In the genomic region with DNA sequence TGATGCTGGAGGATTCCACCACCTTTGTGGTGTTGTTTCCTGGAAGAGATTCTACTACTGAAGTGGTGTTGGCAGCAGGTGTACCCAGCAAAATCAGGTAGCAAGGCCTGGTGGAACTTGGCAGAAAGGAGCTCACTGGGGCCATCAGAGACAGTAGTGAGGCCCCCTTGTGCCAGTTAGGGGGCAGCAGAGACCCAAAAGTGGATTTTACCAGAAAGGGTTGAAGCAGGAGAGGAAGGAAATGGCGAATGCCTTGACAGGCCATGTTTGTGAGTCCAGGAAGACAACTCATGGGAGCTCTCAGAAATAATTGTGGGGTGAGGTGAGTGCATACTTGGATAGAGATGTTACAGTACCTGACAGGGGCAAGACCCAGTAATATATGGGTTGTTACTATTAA, we compare ENCODE assay signal across 10 cellular contexts.
DNase-seq lines count a peak whose midpoint lies in the region; ATAC-seq and TF ChIP-seq lines count a peak whose summit lies in the region.
"Had no signal": no experiment of that assay in that cellular context is flagged by ENCODE, and none has a peak within 500 bp of the region (broad histone marks: within the 10 kb centered on the region; RNA-seq: fewer than 3 reads in every experiment).

No MANE protein-coding gene starts in this region.

- H3K27ac Mint-ChIP-seq in activated naive CD8-positive, alpha-beta T cell treated with anti-CD3 and anti-CD28 coated beads for 36 hours, result no peak overlapping the region
- H3K27ac Mint-ChIP-seq in activated naive CD8-positive, alpha-beta T cell treated with anti-CD3 and anti-CD28 coated beads, Interleukin-2, amount 50 U/mL, for 24 hours, result no peak overlapping the region
- H3K27ac Mint-ChIP-seq in stimulated activated memory B cell treated with anti-CD40 and anti-IgM and Interleukin-4, amounts not matched to agents 10 μg/mL and 1 μg/mL and 100 μg/mL, for 72 hours, result peak overlapping the region; percentile 2

- H3K79me2 ChIP-seq in Loucy (ENCODE audit: insufficient read depth, low read length), result peaks cover 6% of the 10 kb centered on the region

- peaks cover 16% of the 10 kb centered on the region for H3K36me3 Mint-ChIP-seq in activated naive CD8-positive, alpha-beta T cell treated with anti-CD3 and anti-CD28 coated beads for 36 hours
- peaks cover 6% of the 10 kb centered on the region for H3K36me3 Mint-ChIP-seq in activated naive CD8-positive, alpha-beta T cell treated with anti-CD3 and anti-CD28 coated beads, Interleukin-2, amount 50 U/mL, for 24 hours (ENCODE audit: low read depth)
- H3K36me3 Mint-ChIP-seq in stimulated activated memory B cell treated with anti-CD40 and anti-IgM and Interleukin-4, amounts not matched to agents 10 μg/mL and 1 μg/mL and 100 μg/mL, for 72 hours, result peaks cover 25% of the 10 kb centered on the region

- H3K9me3 ChIP-seq in Loucy (ENCODE audit: insufficient read depth, low read depth, low read length), result peaks cover 5% of the 10 kb centered on the region; the same call in 1 of the 2 replicates

- no peaks in the 10 kb centered on the region for H3K27me3 ChIP-seq in Loucy (ENCODE audit: insufficient read depth, low read length, poor library complexity, severe bottlenecking)
- H3K27me3 ChIP-seq in brain microvascular endothelial cell (replicated peaks), result no peaks in the 10 kb centered on the region

- no peaks in the 10 kb centered on the region for H3K9me2 ChIP-seq in Loucy (replicated peaks; ENCODE audit: low read depth, low read length)

- no peaks in the 10 kb centered on the region for H3K36me3 ChIP-seq in Loucy (ENCODE audit: insufficient read depth, low read length)
- H3K36me3 ChIP-seq in brain microvascular endothelial cell (replicated peaks), result no peaks in the 10 kb centered on the region

- no peak overlapping the region for H3K4me3 Mint-ChIP-seq in activated naive CD8-positive, alpha-beta T cell treated with anti-CD3 and anti-CD28 coated beads for 36 hours
- H3K4me3 Mint-ChIP-seq in activated naive CD8-positive, alpha-beta T cell treated with anti-CD3 and anti-CD28 coated beads, Interleukin-2, amount 50 U/mL, for 24 hours, result no peak overlapping the region
- H3K4me3 Mint-ChIP-seq in stimulated activated memory B cell treated with anti-CD40 and anti-IgM and Interleukin-4, amounts not matched to agents 10 μg/mL and 1 μg/mL and 100 μg/mL, for 72 hours, result no peak overlapping the region
- H3K4me3 Mint-ChIP-seq: naive thymus-derived CD4-positive, alpha-beta T cell had no signal

- H3K4me3 ChIP-seq in Loucy (ENCODE audit: low read length, poor library complexity, severe bottlenecking) (peak overlapping the region; percentile 2), brain microvascular endothelial cell (ENCODE audit: low read depth, low read length) (no peak overlapping the region)

- H3K9me3 Mint-ChIP-seq in activated naive CD8-positive, alpha-beta T cell treated with anti-CD3 and anti-CD28 coated beads for 36 hours, result peaks cover 6% of the 10 kb centered on the region
- H3K9me3 Mint-ChIP-seq in activated naive CD8-positive, alpha-beta T cell treated with anti-CD3 and anti-CD28 coated beads, Interleukin-2, amount 50 U/mL, for 24 hours, result no peaks in the 10 kb centered on the region
- H3K9me3 Mint-ChIP-seq in stimulated activated memory B cell treated with anti-CD40 and anti-IgM and Interleukin-4, amounts not matched to agents 10 μg/mL and 1 μg/mL and 100 μg/mL, for 72 hours, result peaks cover 9% of the 10 kb centered on the region

- peak; percentile 81 for TF ChIP-seq CTCF in Loucy (conservative IDR thresholded peaks at IDR 0.05; ENCODE audit: low read length)
- TF ChIP-seq CTCF in brain microvascular endothelial cell (IDR thresholded peaks at IDR 0.05; ENCODE audit: low read depth, low read length, missing control alignments), result peak; percentile 28

- H3F3A ChIP-seq in Loucy (ENCODE audit: low read depth), result peaks cover 11% of the 10 kb centered on the region

- no peaks in the 10 kb centered on the region for H3K27me3 Mint-ChIP-seq in activated naive CD8-positive, alpha-beta T cell treated with anti-CD3 and anti-CD28 coated beads for 36 hours
- no peaks in the 10 kb centered on the region for H3K27me3 Mint-ChIP-seq in activated naive CD8-positive, alpha-beta T cell treated with anti-CD3 and anti-CD28 coated beads, Interleukin-2, amount 50 U/mL, for 24 hours
- H3K27me3 Mint-ChIP-seq in stimulated activated memory B cell treated with anti-CD40 and anti-IgM and Interleukin-4, amounts not matched to agents 10 μg/mL and 1 μg/mL and 100 μg/mL, for 72 hours, result no peaks in the 10 kb centered on the region
- H3K27me3 Mint-ChIP-seq: naive thymus-derived CD4-positive, alpha-beta T cell had no signal

- H3K4me1 Mint-ChIP-seq in activated naive CD8-positive, alpha-beta T cell treated with anti-CD3 and anti-CD28 coated beads for 36 hours, result peaks cover 23% of the 10 kb centered on the region
- H3K4me1 Mint-ChIP-seq in activated naive CD8-positive, alpha-beta T cell treated with anti-CD3 and anti-CD28 coated beads, Interleukin-2, amount 50 U/mL, for 24 hours, result peaks cover 13% of the 10 kb centered on the region
- H3K4me1 Mint-ChIP-seq in stimulated activated memory B cell treated with anti-CD40 and anti-IgM and Interleukin-4, amounts not matched to agents 10 μg/mL and 1 μg/mL and 100 μg/mL, for 72 hours, result peaks cover 39% of the 10 kb centered on the region

- peak overlapping the region; percentile 37 for H3K4me2 ChIP-seq in Loucy (ENCODE audit: low read depth, low read length, poor library complexity, severe bottlenecking)

- 0 out of 2 replicates have a peak overlapping the region, but pooled peaks have one; percentile 31 for H2AFZ ChIP-seq in Loucy (ENCODE audit: low read length)

- peak overlapping the region; percentile 23 for H3K9ac ChIP-seq in Loucy (ENCODE audit: low read depth, low read length, poor library complexity, severe bottlenecking)

- DNase-seq in activated naive CD8-positive, alpha-beta T cell treated with anti-CD3 and anti-CD28 coated beads for 36 hours, result peak; percentile 14
- no peak for DNase-seq in activated naive CD8-positive, alpha-beta T cell treated with anti-CD3 and anti-CD28 coated beads, Interleukin-2, amount 50 U/mL, for 24 hours
- DNase-seq in brain microvascular endothelial cell (no peak), NCI-H2081 treated with DMSO at 0.1 percent for 48 hours (lab: John Stamatoyannopoulos, UW) (no peak), ureter (ENCODE audit: low spot score) (no peak)
- DNase-seq: naive thymus-derived CD4-positive, alpha-beta T cell had no signal

- no peak for ATAC-seq in activated naive CD8-positive, alpha-beta T cell treated with anti-CD3 and anti-CD28 coated beads, Interleukin-2, amount 50 U/mL, for 24 hours
- ATAC-seq in stimulated activated memory B cell treated with anti-CD40 and anti-IgM and Interleukin-4, amounts not matched to agents 10 μg/mL and 1 μg/mL and 100 μg/mL, for 72 hours, result no peak
- ATAC-seq in HG02588 (IDR thresholded peaks at IDR 0.05; ENCODE audit: unreplicated experiment), result no peak
- ATAC-seq: naive thymus-derived CD4-positive, alpha-beta T cell had no signal

- H4K20me1 ChIP-seq in Loucy (ENCODE audit: insufficient read depth, low read length, poor library complexity, severe bottlenecking), result no peaks in the 10 kb centered on the region

- H3K4me1 ChIP-seq in Loucy (ENCODE audit: insufficient read depth, low read length, poor library complexity, severe bottlenecking), result peaks cover 58% of the 10 kb centered on the region

- no peak overlapping the region for H3K27ac ChIP-seq in brain microvascular endothelial cell
- H3K27ac ChIP-seq: C4-2B had no signal

- in situ Hi-C loops in brain microvascular endothelial cell (cut with HindIII; ENCODE audit: low pct_ligation_motif_present, low sequenced_read_pairs), result no loop called here
